Comparison of ENCODE assay signal across 9 cellular contexts in genomic region chr15:65902373-65902772, GRCh38. TPM values are rescaled to one million over a fixed set of nuclear protein-coding genes. Genes with fewer than 3 reads are reported as not detected.
DNase-seq lines count a peak whose midpoint lies in the region; ATAC-seq and TF ChIP-seq lines count a peak whose summit lies in the region.
"Had no signal": no experiment of that assay in that cellular context is flagged by ENCODE, and none has a peak within 500 bp of the region (broad histone marks: within the 10 kb centered on the region; RNA-seq: fewer than 3 reads in every experiment).

No MANE protein-coding gene starts in this region.

- peak overlapping the region; percentile 53 for H3K4me3 Mint-ChIP-seq in Caco-2 (ENCODE audit: unreplicated experiment)
- H3K4me3 Mint-ChIP-seq: brain had no signal

- H3K27me3 Mint-ChIP-seq in Caco-2 (ENCODE audit: insufficient read depth, unreplicated experiment) = no peaks in the 10 kb centered on the region
- H3K27me3 Mint-ChIP-seq: brain had no signal

- H3K9me3 Mint-ChIP-seq in Caco-2 (ENCODE audit: unreplicated experiment) = no peaks in the 10 kb centered on the region
- H3K9me3 Mint-ChIP-seq: brain had no signal

- H3K4me3 ChIP-seq in Caco-2 (ENCODE audit: low read depth, low read length) (no peak overlapping the region), RWPE2 (ENCODE audit: severe bottlenecking) (no peak overlapping the region), right atrium auricular region (no peak overlapping the region), upper lobe of right lung (no peak overlapping the region)

- peak overlapping the region; percentile 94 for H3K27ac Mint-ChIP-seq in Caco-2 (ENCODE audit: unreplicated experiment)

- DNase-seq in Caco-2 (peak; percentile 72 to 86), RWPE2 (ENCODE audit: low spot score) (peak; percentile 89), right atrium auricular region (ENCODE audit: low spot score) (peak; percentile 64), upper lobe of right lung (peak; percentile 69), NCI-H446 treated with DMSO at 0.1 percent for 48 hours (lab: John Stamatoyannopoulos, UW) (no peak), NCI-H524 treated with DMSO at 0.1 percent for 48 hours (lab: John Stamatoyannopoulos, UW) (no peak)

- TF ChIP-seq CTCF in Caco-2 (IDR thresholded peaks at IDR 0.05; ENCODE audit: insufficient read depth in 1 of 2, low read depth in 1 of 2, low read length in 1 of 2, severe bottlenecking in 1 of 2, unreplicated experiment in 1 of 2) (no peak), RWPE2 (IDR thresholded peaks at IDR 0.05; ENCODE audit: poor library complexity, severe bottlenecking) (no peak), right atrium auricular region (IDR thresholded peaks at IDR 0.05) (no peak), upper lobe of right lung (IDR thresholded peaks at IDR 0.05) (no peak)

- H3K4me1 Mint-ChIP-seq in Caco-2 (ENCODE audit: low read depth, unreplicated experiment) = peaks cover 55% of the 10 kb centered on the region
- H3K4me1 Mint-ChIP-seq: brain had no signal

- H3K36me3 Mint-ChIP-seq in Caco-2 (ENCODE audit: insufficient read depth, unreplicated experiment) = peaks cover 53% of the 10 kb centered on the region

- peaks cover 79% of the 10 kb centered on the region for H3K4me1 ChIP-seq in Caco-2
- peaks cover 14% of the 10 kb centered on the region for H3K4me1 ChIP-seq in RWPE2 (ENCODE audit: insufficient read depth, poor library complexity, severe bottlenecking)
- peaks cover 0 to 20% of the 10 kb centered on the region in 2 donors for H3K4me1 ChIP-seq in right atrium auricular region
- peaks cover 10% of the 10 kb centered on the region for H3K4me1 ChIP-seq in upper lobe of right lung

- ATAC-seq in GM19043 (IDR thresholded peaks at IDR 0.05; ENCODE audit: low read depth, unreplicated experiment) = peak; percentile 72
- peak; percentile 66 for ATAC-seq in HG03196 (IDR thresholded peaks at IDR 0.05; ENCODE audit: unreplicated experiment)
- peak; percentile 99 for ATAC-seq in RWPE2 (ENCODE audit: low read depth)
- ATAC-seq in upper lobe of right lung = peak; percentile 96

- H3K36me3 ChIP-seq in Caco-2 (ENCODE audit: control insufficient read depth, insufficient read depth, low read length) (peaks cover 1% of the 10 kb centered on the region), RWPE2 (ENCODE audit: low read depth) (peaks cover 62% of the 10 kb centered on the region), right atrium auricular region (peaks cover 40% of the 10 kb centered on the region), upper lobe of right lung (peaks cover 72% of the 10 kb centered on the region)

- intact Hi-C loops in Caco-2 (cut with micrococcal nuclease; ENCODE audit: unreplicated experiment) = loop anchor here (1.0 kb wide), 1 partner anchor 70 kb away; no protein-coding TSS in a partner anchor
- intact Hi-C loops in upper lobe of right lung (cut with DNase I) = no loop called here

- CTCF ChIA-PET in Caco-2 (lab: Charles Lee) = interaction anchor here (1.4 kb wide), 1 partner anchor 32 kb away, joined by 3 read pairs; no protein-coding TSS in a partner anchor

- H3K27me3 ChIP-seq in Caco-2 (replicated peaks; ENCODE audit: control insufficient read depth, insufficient read depth, low read length) = no peaks in the 10 kb centered on the region
- H3K27me3 ChIP-seq in RWPE2 (ENCODE audit: insufficient read depth, poor library complexity, severe bottlenecking) = no peaks in the 10 kb centered on the region
- H3K27me3 ChIP-seq in right atrium auricular region = no peaks in the 10 kb centered on the region
- no peaks in the 10 kb centered on the region for H3K27me3 ChIP-seq in upper lobe of right lung

- POLR2A ChIA-PET in Caco-2 (lab: Charles Lee) = interaction anchor here (0.6 to 2.4 kb wide), 2 partner anchors 32 to 391 kb away, joined by 3 to 10 read pairs; partner anchors contain the start of genes DIS3L and RAB11A

- H3K9me3 ChIP-seq in Caco-2 (no peaks in the 10 kb centered on the region), RWPE2 (ENCODE audit: severe bottlenecking) (no peaks in the 10 kb centered on the region), right atrium auricular region (no peaks in the 10 kb centered on the region), upper lobe of right lung (no peaks in the 10 kb centered on the region)

- BruUV-seq in Caco-2 (replicated peaks; lab: Mats Ljungman, UMichigan) = no TSS peak

- peak overlapping the region; percentile 43 for H3K27ac ChIP-seq in RWPE2 (ENCODE audit: poor library complexity, severe bottlenecking)
- H3K27ac ChIP-seq in right atrium auricular region = no peak overlapping the region
- no peak overlapping the region for H3K27ac ChIP-seq in upper lobe of right lung

RNA-seq across cellular contexts. Expression of gene RAB11A, which starts 33.1 kb away (rescaled TPM):
- total RNA-seq in Caco-2 (2022) (208 and 232 TPM in 2 replicates), right atrium auricular region (100 to 1,000 TPM; 122 to 183 TPM), upper lobe of right lung (221 TPM)

Comparison
In these comparisons a context has a peak if more than half of its experiments do, and no peak if none do; other contexts are left out.
1. DNase-seq: peak in Caco-2 (2 of 2), RWPE2 (single experiment), right atrium auricular region (single experiment) and upper lobe of right lung (single experiment); none in NCI-H446 treated with DMSO at 0.1 percent for 48 hours (single experiment) and NCI-H524 treated with DMSO at 0.1 percent for 48 hours (single experiment).
2. Peak in every context shown above with its lines, with median percentiles within 50 percentile points of each other: ATAC-seq.